ENCODE assay signal across 1 cellular context in genomic region chr7:7499892-7500291, GRCh38.
TF ChIP-seq lines count a peak whose summit lies in the region.

No MANE protein-coding gene starts in this region.

TF ChIP-seq in HepG2, 621 proteins besides CTCF, POLR2A, EP300 and RAD21 (continued from another document):
- no peak for TF ChIP-seq IRF1 (CRISPR knock-in tag; IDR thresholded peaks at IDR 0.05; ENCODE audit: low read depth)
- no peak for TF ChIP-seq ZNF382 (CRISPR knock-in tag; IDR thresholded peaks at IDR 0.05; ENCODE audit: borderline replicate concordance)
- TF ChIP-seq TCF7 (IDR thresholded peaks at IDR 0.05; ENCODE audit: low read depth), result peak; percentile 70
- 0 out of 2 replicates have a peak, but pooled peaks have one; percentile 18 for TF ChIP-seq FOXP4 (CRISPR knock-in tag; IDR thresholded peaks at IDR 0.05)
- peak; percentile 52; the same call in 1 of the 2 replicates for TF ChIP-seq HNF4A (CRISPR knock-in tag; IDR thresholded peaks at IDR 0.05)
- TF ChIP-seq AGO1 (IDR thresholded peaks at IDR 0.05; ENCODE audit: low read depth, low read length, poor library complexity, severe bottlenecking), result no peak
- TF ChIP-seq RERE (CRISPR knock-in tag; IDR thresholded peaks at IDR 0.05; ENCODE audit: low read depth), result 0 out of 2 replicates have a peak, but pooled peaks have one; percentile 54
- TF ChIP-seq NFIC (IDR thresholded peaks at IDR 0.05; ENCODE audit: low read length), result 0 out of 2 replicates have a peak, but pooled peaks have one; percentile 27
- no peak for TF ChIP-seq ZBTB37 (CRISPR knock-in tag; IDR thresholded peaks at IDR 0.05)
- no peak for TF ChIP-seq ZNF691 (CRISPR knock-in tag; IDR thresholded peaks at IDR 0.05; ENCODE audit: borderline replicate concordance, low read depth)
